28 cellular contexts compared by ENCODE assay signal in the genomic region with DNA sequence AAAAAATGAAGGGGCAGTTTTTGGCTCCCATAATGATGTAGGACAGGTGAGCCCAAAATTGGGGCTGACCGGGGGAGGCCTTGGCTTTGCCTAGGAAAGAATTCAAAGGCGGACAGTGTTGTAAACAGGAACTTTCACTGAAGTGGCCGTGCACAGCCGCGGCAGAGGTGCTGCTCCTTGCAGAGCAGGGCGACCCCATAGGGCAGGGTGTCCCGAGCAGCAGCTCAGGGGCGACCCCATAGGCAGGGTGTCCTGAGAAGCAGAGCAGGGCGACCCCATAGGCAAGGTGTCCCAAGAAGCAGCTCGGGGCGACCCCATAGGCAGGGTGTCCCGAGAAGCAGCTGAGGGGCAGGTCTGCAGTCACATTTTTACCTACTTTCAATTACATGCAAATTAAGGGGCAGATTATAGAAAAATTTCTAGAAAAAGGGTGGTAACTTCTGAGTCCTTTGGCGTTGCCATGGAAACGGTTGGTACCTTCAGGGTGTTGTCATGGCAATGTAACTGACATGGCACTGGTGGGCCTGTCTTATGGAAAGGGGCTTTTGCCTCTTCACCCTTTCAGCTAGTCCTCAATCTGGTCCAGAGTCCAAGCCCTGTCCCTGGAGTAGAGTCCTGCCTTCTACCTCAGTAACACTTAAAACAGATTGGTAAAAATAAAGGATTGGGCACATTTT.
DNase-seq lines count a peak whose midpoint lies in the region; ATAC-seq, FAIRE-seq and TF ChIP-seq lines count a peak whose summit lies in the region.
"Had no signal": no experiment of that assay in that cellular context is flagged by ENCODE, and none has a peak within 500 bp of the region (broad histone marks: within the 10 kb centered on the region; RNA-seq: fewer than 3 reads in every experiment).

No MANE protein-coding gene starts in this region.

- no peaks in the 10 kb centered on the region for H3K4me1 ChIP-seq in kidney (ENCODE audit: control insufficient read depth in 1 of 2, insufficient read depth in 1 of 2, low read depth in 1 of 2, low read length in 2 of 2)
- H3K4me1 ChIP-seq in upper lobe of right lung = peaks cover 5% of the 10 kb centered on the region
- H3K4me1 ChIP-seq: gastrocnemius medialis had no signal

- no peaks in the 10 kb centered on the region for H3K27me3 Mint-ChIP-seq in WTC11 (ENCODE audit: low read depth)
- no peaks in the 10 kb centered on the region for H3K27me3 Mint-ChIP-seq in T-helper 2 cell treated with Interferon-gamma antibody and Interleukin-4, amounts not matched to agents 5 μg/mL and 100 μg/mL, for 36 hours (ENCODE audit: low read depth)
- H3K27me3 Mint-ChIP-seq: CD4-positive, CD25-positive, alpha-beta regulatory T cell had no signal

- DNase-seq in NCI-H748 (lab: John Stamatoyannopoulos, UW; ENCODE audit: unreplicated experiment) = peak; percentile 28
- no peak for DNase-seq in NCI-H748 treated with DMSO at 0.1 percent for 48 hours (lab: John Stamatoyannopoulos, UW)
- no peak for DNase-seq in WTC11 (ENCODE audit: low spot score)
- peak; percentile 74 for DNase-seq in kidney
- DNase-seq in upper lobe of right lung = no peak
- no peak for DNase-seq in DMS79 treated with DMSO at 0.1 percent for 48 hours (lab: John Stamatoyannopoulos, UW)
- DNase-seq in T-helper 2 cell treated with Interferon-gamma antibody and Interleukin-4, amounts not matched to agents 5 μg/mL and 100 μg/mL, for 36 hours (ENCODE audit: low spot score) = no peak
- DNase-seq: activated CD4-positive, alpha-beta T cell treated with anti-CD3 and anti-CD28 coated beads for 1 hour; activated CD8-positive, alpha-beta T cell treated with anti-CD3 and anti-CD28 coated beads, Interleukin-2, amount 10 ng/mL, durations not matched to agents 7 days and 5 days; activated naive CD4-positive, alpha-beta T cell treated with anti-CD3 and anti-CD28 coated beads, Interleukin-2, amount 10 ng/mL, durations not matched to agents 7 days and 5 days; gastrocnemius medialis; hippocampal formation; left colon; NCI-H1092 treated with DMSO at 0.1 percent for 48 hours; NCI-H1694 treated with DMSO at 0.1 percent for 48 hours; NCI-H2171 treated with DMSO at 0.1 percent for 48 hours; ovary; SHP77; small intestine; stimulated activated naive CD4-positive, alpha-beta T cell; T-helper 17 cell had no signal

- no peak overlapping the region for H3K4me3 Mint-ChIP-seq in WTC11
- H3K4me3 Mint-ChIP-seq in T-helper 2 cell treated with Interferon-gamma antibody and Interleukin-4, amounts not matched to agents 5 μg/mL and 100 μg/mL, for 36 hours = no peak overlapping the region
- H3K4me3 Mint-ChIP-seq: activated CD8-positive, alpha-beta T cell treated with anti-CD3 and anti-CD28 coated beads, Interleukin-2, amount 10 ng/mL, durations not matched to agents 7 days and 5 days; activated naive CD4-positive, alpha-beta T cell treated with anti-CD3 and anti-CD28 coated beads, Interleukin-2, amount 10 ng/mL, durations not matched to agents 7 days and 5 days; CD4-positive, CD25-positive, alpha-beta regulatory T cell; nephron; T-helper 17 cell had no signal

- H3K4me1 Mint-ChIP-seq in WTC11 = no peaks in the 10 kb centered on the region
- H3K4me1 Mint-ChIP-seq in T-helper 2 cell treated with Interferon-gamma antibody and Interleukin-4, amounts not matched to agents 5 μg/mL and 100 μg/mL, for 36 hours (ENCODE audit: low read depth) = no peaks in the 10 kb centered on the region
- H3K4me1 Mint-ChIP-seq: activated naive CD4-positive, alpha-beta T cell treated with anti-CD3 and anti-CD28 coated beads, Interleukin-2, amount 10 ng/mL, durations not matched to agents 7 days and 5 days; nephron; T-helper 17 cell had no signal

- ATAC-seq in WTC11 (peak; percentile 39), upper lobe of right lung (peak; percentile 25), HG03521 (IDR thresholded peaks at IDR 0.05; ENCODE audit: unreplicated experiment) (no peak)
- ATAC-seq: activated CD8-positive, alpha-beta T cell treated with anti-CD3 and anti-CD28 coated beads, Interleukin-2, amount 10 ng/mL, durations not matched to agents 7 days and 5 days; left colon; T-helper 17 cell had no signal

- H3K4me3 ChIP-seq in kidney (ENCODE audit: low read length in 2 of 2) (no peak overlapping the region), upper lobe of right lung (no peak overlapping the region)
- H3K4me3 ChIP-seq: gastrocnemius medialis, ovary had no signal

- TF ChIP-seq CTCF in WTC11 (IDR thresholded peaks at IDR 0.05) = no peak
- TF ChIP-seq CTCF in kidney (IDR thresholded peaks at IDR 0.05; ENCODE audit: borderline replicate concordance, extremely low read depth, insufficient read depth) = no peak
- TF ChIP-seq CTCF in upper lobe of right lung (IDR thresholded peaks at IDR 0.05) = no peak

- no peaks in the 10 kb centered on the region for H3K36me3 Mint-ChIP-seq in WTC11
- H3K36me3 Mint-ChIP-seq in T-helper 2 cell treated with Interferon-gamma antibody and Interleukin-4, amounts not matched to agents 5 μg/mL and 100 μg/mL, for 36 hours (ENCODE audit: low read depth) = peaks cover 2% of the 10 kb centered on the region
- H3K36me3 Mint-ChIP-seq: activated naive CD4-positive, alpha-beta T cell treated with anti-CD3 and anti-CD28 coated beads, Interleukin-2, amount 10 ng/mL, durations not matched to agents 7 days and 5 days had no signal

- H3K27ac ChIP-seq in kidney (ENCODE audit: low read depth in 2 of 2, low read length in 2 of 2) (no peak overlapping the region), upper lobe of right lung (no peak overlapping the region)
- H3K27ac ChIP-seq: brain microvascular endothelial cell, gastrocnemius medialis, ovary had no signal

- no peak for FAIRE-seq in kidney (lab: Jason Lieb, UNC)
- FAIRE-seq: A204.1, endothelial cell of umbilical vein, H54, small intestine had no signal

- CTCF ChIA-PET in WTC11 (lab: Charles Lee) = no interaction called here

- H3K27ac Mint-ChIP-seq in WTC11 = no peak overlapping the region
- H3K27ac Mint-ChIP-seq in T-helper 2 cell treated with Interferon-gamma antibody and Interleukin-4, amounts not matched to agents 5 μg/mL and 100 μg/mL, for 36 hours = no peak overlapping the region
- H3K27ac Mint-ChIP-seq: activated CD8-positive, alpha-beta T cell treated with anti-CD3 and anti-CD28 coated beads, Interleukin-2, amount 10 ng/mL, durations not matched to agents 7 days and 5 days; activated naive CD4-positive, alpha-beta T cell treated with anti-CD3 and anti-CD28 coated beads, Interleukin-2, amount 10 ng/mL, durations not matched to agents 7 days and 5 days; nephron; T-helper 17 cell had no signal

- H3K9ac ChIP-seq in kidney (ENCODE audit: low read length in 2 of 2) = no peak overlapping the region

- POLR2A ChIA-PET in WTC11 (lab: Charles Lee) = no interaction called here

- no peaks in the 10 kb centered on the region for H3K9me3 ChIP-seq in kidney (ENCODE audit: control insufficient read depth in 1 of 2, low read length in 2 of 2)
- H3K9me3 ChIP-seq in upper lobe of right lung = no peaks in the 10 kb centered on the region
- H3K9me3 ChIP-seq: gastrocnemius medialis, ovary had no signal

- H3K36me3 ChIP-seq in kidney (ENCODE audit: control insufficient read depth in 1 of 2, insufficient read depth in 2 of 2, low read length in 2 of 2) (no peaks in the 10 kb centered on the region), upper lobe of right lung (no peaks in the 10 kb centered on the region)
- H3K36me3 ChIP-seq: brain microvascular endothelial cell, gastrocnemius medialis, ovary had no signal

- intact Hi-C loops in kidney (cut with DNase I) = no loop called here
- intact Hi-C loops in upper lobe of right lung (cut with DNase I) = no loop called here

- H3K27me3 ChIP-seq in upper lobe of right lung = no peaks in the 10 kb centered on the region
- H3K27me3 ChIP-seq: brain microvascular endothelial cell, gastrocnemius medialis, ovary had no signal

- peaks cover 3% of the 10 kb centered on the region; the same call in 1 of the 2 replicates for H3K9me3 Mint-ChIP-seq in WTC11
- no peaks in the 10 kb centered on the region for H3K9me3 Mint-ChIP-seq in T-helper 2 cell treated with Interferon-gamma antibody and Interleukin-4, amounts not matched to agents 5 μg/mL and 100 μg/mL, for 36 hours
- H3K9me3 Mint-ChIP-seq: activated naive CD4-positive, alpha-beta T cell treated with anti-CD3 and anti-CD28 coated beads, Interleukin-2, amount 10 ng/mL, durations not matched to agents 7 days and 5 days; nephron had no signal

TF ChIP-seq in WTC11, 78 proteins besides CTCF, POLR2A, EP300 and RAD21 (continues in another document):
- TF ChIP-seq GTF2I (CRISPR knock-in tag; conservative IDR thresholded peaks at IDR 0.05) = no peak
- no peak for TF ChIP-seq NR3C1 (CRISPR knock-in tag; conservative IDR thresholded peaks at IDR 0.05; ENCODE audit: low read depth)
- TF ChIP-seq FOXK1 (CRISPR knock-in tag; IDR thresholded peaks at IDR 0.05) = no peak
- TF ChIP-seq, protein P1, sequence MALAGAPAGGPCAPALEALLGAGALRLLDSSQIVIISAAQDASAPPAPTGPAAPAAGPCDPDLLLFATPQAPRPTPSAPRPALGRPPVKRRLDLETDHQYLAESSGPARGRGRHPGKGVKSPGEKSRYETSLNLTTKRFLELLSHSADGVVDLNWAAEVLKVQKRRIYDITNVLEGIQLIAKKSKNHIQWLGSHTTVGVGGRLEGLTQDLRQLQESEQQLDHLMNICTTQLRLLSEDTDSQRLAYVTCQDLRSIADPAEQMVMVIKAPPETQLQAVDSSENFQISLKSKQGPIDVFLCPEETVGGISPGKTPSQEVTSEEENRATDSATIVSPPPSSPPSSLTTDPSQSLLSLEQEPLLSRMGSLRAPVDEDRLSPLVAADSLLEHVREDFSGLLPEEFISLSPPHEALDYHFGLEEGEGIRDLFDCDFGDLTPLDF (CRISPR knock-in tag; IDR thresholded peaks at IDR 0.05) = no peak
- no peak for TF ChIP-seq GRHL2 (CRISPR knock-in tag; IDR thresholded peaks at IDR 0.05; ENCODE audit: insufficient replicate concordance, severe bottlenecking)
- TF ChIP-seq, protein P2, sequence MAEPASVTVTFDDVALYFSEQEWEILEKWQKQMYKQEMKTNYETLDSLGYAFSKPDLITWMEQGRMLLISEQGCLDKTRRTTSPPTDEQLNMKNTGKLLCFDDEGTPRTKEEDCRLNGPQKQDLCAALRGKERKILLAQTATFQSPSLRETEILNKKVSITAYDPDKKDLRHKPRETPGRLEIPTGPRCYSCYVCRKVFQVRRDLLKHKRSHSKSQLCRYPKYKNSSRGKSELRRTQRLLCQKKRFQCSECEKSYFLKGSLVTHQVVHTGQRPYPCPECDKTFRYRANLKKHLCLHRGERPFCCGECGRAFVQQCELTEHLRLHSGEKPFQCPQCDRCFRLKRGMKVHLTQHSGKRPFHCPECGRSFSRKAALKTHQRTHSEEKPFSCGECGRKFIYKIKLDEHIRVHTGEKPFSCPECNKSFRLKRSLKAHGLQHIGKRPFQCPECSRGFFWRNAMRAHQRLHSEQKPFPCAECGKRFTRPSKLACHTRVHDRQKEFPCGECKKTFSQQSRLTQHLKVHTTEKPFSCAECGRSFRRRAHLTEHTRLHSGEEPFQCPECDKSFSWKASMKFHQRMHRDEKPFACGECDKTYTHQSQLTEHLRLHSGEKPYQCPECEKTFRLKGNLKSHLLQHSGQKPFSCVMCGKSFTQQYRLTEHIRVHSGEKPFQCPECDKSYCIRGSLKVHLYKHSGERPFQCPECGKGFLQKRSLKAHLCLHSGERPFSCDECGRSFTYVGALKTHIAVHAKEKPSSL (CRISPR knock-in tag; conservative IDR thresholded peaks at IDR 0.05) = no peak

Comparison
In these comparisons a context has a peak if more than half of its experiments do, and no peak if none do; other contexts are left out.
1. DNase-seq: peak in NCI-H748 (single experiment) and kidney (single experiment); none in NCI-H748 treated with DMSO at 0.1 percent for 48 hours (single experiment), WTC11 (single experiment), upper lobe of right lung (single experiment), DMS79 treated with DMSO at 0.1 percent for 48 hours (single experiment) and T-helper 2 cell treated with Interferon-gamma antibody and Interleukin-4, amounts not matched to agents 5 μg/mL and 100 μg/mL, for 36 hours (single experiment).